8 cellular contexts compared by ENCODE assay signal in genomic region chr19:43618921-43619261, GRCh38. TPM values are rescaled to one million over a fixed set of nuclear protein-coding genes. Genes with fewer than 3 reads are reported as not detected.
A peak's percentile ranks its signal among the peaks of the same experiment; 100 is the strongest.
DNase-seq lines count a peak whose midpoint lies in the region; ATAC-seq and TF ChIP-seq lines count a peak whose summit lies in the region.

No MANE protein-coding gene starts in this region.

- peak; percentile 26 for ATAC-seq in GM21723 (IDR thresholded peaks at IDR 0.05; ENCODE audit: unreplicated experiment)

- H3K9me3 ChIP-seq in colonic mucosa (no peaks in the 10 kb centered on the region), stomach (no peaks in the 10 kb centered on the region)

- no peak for TF ChIP-seq CTCF in colonic mucosa (IDR thresholded peaks at IDR 0.05)
- TF ChIP-seq CTCF in stomach (IDR thresholded peaks at IDR 0.05) = no peak

- no peak for TF ChIP-seq EP300 in stomach (IDR thresholded peaks at IDR 0.05)

- H3K27ac ChIP-seq in colonic mucosa = peak overlapping the region; percentile 94
- peak overlapping the region; percentile 86 to 96 (median 95) for H3K27ac ChIP-seq in stomach

- H3K4me3 ChIP-seq in colonic mucosa = peak overlapping the region; percentile 94
- H3K4me3 ChIP-seq in stomach = peak overlapping the region; percentile 71 to 80 (median 76)

- peak overlapping the region; percentile 87 to 96 for H3K9ac ChIP-seq in colonic mucosa (ENCODE audit: low read depth in 2 of 2, low read length in 2 of 2)

- DNase-seq in GM03348 (ENCODE audit: low spot score) (peak; percentile 47), LoVo (ENCODE audit: low spot score) (peak; percentile 49), SW 1271 (lab: John Stamatoyannopoulos, UW) (peak; percentile 54 to 77), colonic mucosa (peak; percentile 65), medulla oblongata (ENCODE audit: extremely low spot score) (peak; percentile 71), stomach (no peak), DMS 273 treated with DMSO at 0.1 percent for 48 hours (lab: John Stamatoyannopoulos, UW) (no peak)

- intact Hi-C loops in colonic mucosa (cut with DNase I) (no loop called here), stomach (cut with DNase I; ENCODE audit: low total_unique reads) (no loop called here)

- WGBS in stomach, 5 donors = 0 to 1% (median 0%) methylated on average over 12 to 14 of the region's 14 CpGs

- H3K36me3 ChIP-seq in colonic mucosa = no peaks in the 10 kb centered on the region
- H3K36me3 ChIP-seq in stomach = peaks cover 2 to 7% (median 4%) of the 10 kb centered on the region in 4 donors

- no peaks in the 10 kb centered on the region for H3K27me3 ChIP-seq in colonic mucosa
- no peaks in the 10 kb centered on the region for H3K27me3 ChIP-seq in stomach

- no peak for TF ChIP-seq POLR2A in stomach (IDR thresholded peaks at IDR 0.05)

- no peaks in the 10 kb centered on the region for H3K4me1 ChIP-seq in colonic mucosa
- peaks cover 0 to 38% (median 23%) of the 10 kb centered on the region in 4 donors for H3K4me1 ChIP-seq in stomach

RNA-seq across cellular contexts. Expression of gene ZNF428, which starts 0.5 kb away (rescaled TPM):
- total RNA-seq in colonic mucosa (10 to 100 TPM; 21.5 to 27.4 TPM), stomach (10 to 100 TPM in 4 of 5 donors, 1 to 10 TPM in 1; 7.8 to 72.7 (median 11.2) TPM)
- 10 to 100 TPM; 30.9 to 47.9 (median 42.8) TPM for polyA plus RNA-seq in stomach

RNA-seq across cellular contexts. Expression of gene SRRM5, which starts 7.0 kb away (rescaled TPM):
- under 1 TPM; 0.42 to 0.57 TPM for total RNA-seq in colonic mucosa
- total RNA-seq in stomach = not detected
- polyA plus RNA-seq in stomach = under 1 TPM in 2 of 3 donors, not detected in 1; 0.45 to 0.50 TPM

RNA-seq across cellular contexts. Expression of gene CADM4, which starts 20.8 kb away (rescaled TPM):
- total RNA-seq in colonic mucosa (1 to 10 TPM; 2.3 to 5.8 TPM), stomach (1 to 10 TPM in 4 of 5 donors, not detected in 1; 4.9 to 8.6 (median 6.2) TPM)
- 10 to 100 TPM in 1 of 3 donors, 1 to 10 TPM in 2; 5.0 to 14.2 (median 8.9) TPM for polyA plus RNA-seq in stomach

RNA-seq across cellular contexts. Expression of gene ZNF576, which starts 22.5 kb away (rescaled TPM):
- total RNA-seq in colonic mucosa (10 to 100 TPM; 15.4 to 27.1 TPM), stomach (10 to 100 TPM in 3 of 5 donors, 1 to 10 TPM in 1, not detected in 1; 4.2 to 21.6 (median 15.9) TPM)
- polyA plus RNA-seq in stomach = 10 to 100 TPM; 13.7 to 18.2 (median 14.9) TPM

RNA-seq across cellular contexts. Expression of gene IRGQ, which starts 23.0 kb away (rescaled TPM):
- total RNA-seq in colonic mucosa (10 to 100 TPM; 19.9 to 24.6 TPM), stomach (10 to 100 TPM in 4 of 5 donors, 1 to 10 TPM in 1; 5.3 to 57.1 (median 25.3) TPM)
- 1 to 10 TPM; 2.0 to 4.9 (median 2.6) TPM for polyA plus RNA-seq in stomach

Comparison
In these comparisons a context has a peak if more than half of its experiments do, and no peak if none do; other contexts are left out.
1. DNase-seq: peak in GM03348 (single experiment), LoVo (single experiment), SW 1271 (2 of 2), colonic mucosa (single experiment) and medulla oblongata (single experiment); none in stomach (single experiment) and DMS 273 treated with DMSO at 0.1 percent for 48 hours (single experiment).